1 cellular context compared by ENCODE assay signal in genomic region chr17:41666708-41667279, GRCh38.
TF ChIP-seq lines count a peak whose summit lies in the region.

No MANE protein-coding gene starts in this region.

TF ChIP-seq in H1, 55 proteins besides CTCF, POLR2A, EP300 and RAD21:
- TF ChIP-seq POLR2AphosphoS5 (IDR thresholded peaks at IDR 0.05; ENCODE audit: low read depth, low read length) (no peak), CTBP2 (IDR thresholded peaks at IDR 0.05; ENCODE audit: borderline replicate concordance, insufficient read depth, insufficient read length, low read length) (no peak), CBX8 (IDR thresholded peaks at IDR 0.05; ENCODE audit: borderline replicate concordance, low read depth, low read length) (no peak), MAX (IDR thresholded peaks at IDR 0.05) (peak; percentile 30), MAFK (IDR thresholded peaks at IDR 0.05; ENCODE audit: low read depth, low read length) (no peak), YY1 (IDR thresholded peaks at IDR 0.05; ENCODE audit: low read depth, low read length) (no peak), BCL11A (IDR thresholded peaks at IDR 0.05; ENCODE audit: low read depth in 2 of 2, low read length in 2 of 2) (no peak), SIN3A (conservative IDR thresholded peaks at IDR 0.05 in 1 of 2, IDR thresholded peaks at IDR 0.05 in 1 of 2; ENCODE audit: low read depth in 1 of 2, low read length in 2 of 2) (no peak), BACH1 (IDR thresholded peaks at IDR 0.05; ENCODE audit: low read length) (0 out of 2 replicates have a peak, but pooled peaks have one; percentile 6), KDM4A (IDR thresholded peaks at IDR 0.05; ENCODE audit: low read depth, low read length, severe bottlenecking) (peak; percentile 68), KDM1A (IDR thresholded peaks at IDR 0.05; ENCODE audit: borderline replicate concordance, low read length) (0 out of 2 replicates have a peak, but pooled peaks have one; percentile 53)
TF ChIP-seq in H1: peak in this region for 4.
